Comparison of ENCODE assay signal across 20 cellular contexts in genomic region chr1:206101351-206101750, GRCh38. TPM values are rescaled to one million over a fixed set of nuclear protein-coding genes. Genes with fewer than 3 reads are reported as not detected.
DNase-seq lines count a peak whose midpoint lies in the region; ATAC-seq and TF ChIP-seq lines count a peak whose summit lies in the region.
"Had no signal": no experiment of that assay in that cellular context is flagged by ENCODE, and none has a peak within 500 bp of the region (broad histone marks: within the 10 kb centered on the region; RNA-seq: fewer than 3 reads in every experiment).

No MANE protein-coding gene starts in this region.

- POLR2A ChIA-PET in MCF 10A (lab: Yijun Ruan, JAX), result interaction anchor here (1.4 kb wide), 1 partner anchor 100 kb away, joined by 3 read pairs; no protein-coding TSS in a partner anchor

- no peaks in the 10 kb centered on the region for H3K27me3 ChIP-seq in mammary epithelial cell (ENCODE audit: insufficient read depth, low read length)
- H3K27me3 ChIP-seq in endodermal cell (ENCODE audit: control insufficient read depth, insufficient read depth, low read length, poor library complexity, severe bottlenecking), result no peaks in the 10 kb centered on the region
- H3K27me3 ChIP-seq: BLaER1 had no signal

- CTCF ChIA-PET in mammary epithelial cell (lab: Charles Lee; ENCODE audit: low non-redundant PET), result no interaction called here
- CTCF ChIA-PET in MCF 10A (lab: Yijun Ruan, JAX), result interaction anchor here (2.1 to 26.9 kb wide), 4 partner anchors 9 to 119 kb away, joined by 9 to 517 read pairs (median 190); no protein-coding TSS in a partner anchor

- DNase-seq in mammary epithelial cell (no peak), MCF 10A (ENCODE audit: unreplicated experiment) (no peak), T-helper 17 cell (no peak), endodermal cell (no peak), NOMO-1 treated with dmso at 0.1 percent for 144 hours (lab: John Stamatoyannopoulos, UW; ENCODE audit: unreplicated experiment) (no peak), SK-N-DZ (ENCODE audit: low spot score) (no peak)
- DNase-seq: 8988T; Calu3; CD8-positive, alpha-beta T cell; DMS79 treated with DMSO at 0.1 percent for 48 hours; GF-D8; HCEC 1CT; HFFc6 had no signal

- BruUV-seq in mammary epithelial cell (replicated peaks; lab: Mats Ljungman, UMichigan) (no TSS peak), MCF 10A (replicated peaks; lab: Mats Ljungman, UMichigan) (no TSS peak)

- H3K36me3 ChIP-seq in mammary epithelial cell (ENCODE audit: insufficient read depth, low read length), result no peaks in the 10 kb centered on the region
- no peaks in the 10 kb centered on the region for H3K36me3 ChIP-seq in endodermal cell (ENCODE audit: control insufficient read depth, insufficient read depth, low read length)
- H3K36me3 ChIP-seq: BLaER1 had no signal

- no peak overlapping the region for H2AFZ ChIP-seq in mammary epithelial cell (ENCODE audit: low read depth, low read length)

- in situ Hi-C loops in mammary epithelial cell (cut with MboI; ENCODE audit: low sequenced_read_pairs in 2 of 2), result loop anchor here (5.0 to 25.0 kb wide), 4 partner anchors 74 to 314 kb away; partner anchors contain the start of gene RAB29 (in 1 of the 2)

- peaks cover 5% of the 10 kb centered on the region for H3K4me1 ChIP-seq in mammary epithelial cell (ENCODE audit: insufficient read depth, low read length)
- H3K4me1 ChIP-seq in endodermal cell (ENCODE audit: control insufficient read depth, insufficient read depth, low read length), result no peaks in the 10 kb centered on the region

- no peaks in the 10 kb centered on the region for H3K79me2 ChIP-seq in mammary epithelial cell (ENCODE audit: insufficient read depth, low read length)

- H3K9ac ChIP-seq in mammary epithelial cell (ENCODE audit: insufficient read depth, low read length) (no peak overlapping the region), endodermal cell (ENCODE audit: extremely low read depth, low read length, poor library complexity, severe bottlenecking) (no peak overlapping the region)
- H3K9ac ChIP-seq: BLaER1 had no signal

- H3K27me3 Mint-ChIP-seq in MCF 10A (ENCODE audit: insufficient read depth, unreplicated experiment) (peaks cover 38% of the 10 kb centered on the region), T-helper 17 cell (peaks cover 36% of the 10 kb centered on the region), endodermal cell (ENCODE audit: insufficient read depth) (no peaks in the 10 kb centered on the region)
- H3K27me3 Mint-ChIP-seq in stimulated activated memory B cell treated with anti-CD40 and anti-IgM and Interleukin-4, amounts not matched to agents 10 μg/mL and 1 μg/mL and 100 μg/mL, for 72 hours, result no peaks in the 10 kb centered on the region
- H3K27me3 Mint-ChIP-seq: IgD-negative memory B cell had no signal

- H3K9me3 Mint-ChIP-seq in MCF 10A (ENCODE audit: unreplicated experiment), result no peaks in the 10 kb centered on the region
- H3K9me3 Mint-ChIP-seq in endodermal cell, result no peaks in the 10 kb centered on the region
- no peaks in the 10 kb centered on the region for H3K9me3 Mint-ChIP-seq in stimulated activated memory B cell treated with anti-CD40 and anti-IgM and Interleukin-4, amounts not matched to agents 10 μg/mL and 1 μg/mL and 100 μg/mL, for 72 hours
- H3K9me3 Mint-ChIP-seq: CD8-positive, alpha-beta T cell; HFFc6; IgD-negative memory B cell had no signal

- no peaks in the 10 kb centered on the region for H3K36me3 Mint-ChIP-seq in MCF 10A (ENCODE audit: insufficient read depth, unreplicated experiment)
- H3K36me3 Mint-ChIP-seq in T-helper 17 cell (ENCODE audit: low read depth), result peaks cover 9% of the 10 kb centered on the region
- H3K36me3 Mint-ChIP-seq in endodermal cell (ENCODE audit: low read depth), result no peaks in the 10 kb centered on the region
- H3K36me3 Mint-ChIP-seq in stimulated activated memory B cell treated with anti-CD40 and anti-IgM and Interleukin-4, amounts not matched to agents 10 μg/mL and 1 μg/mL and 100 μg/mL, for 72 hours, result peaks cover 31% of the 10 kb centered on the region
- H3K36me3 Mint-ChIP-seq: CD8-positive, alpha-beta T cell had no signal

- H3K4me2 ChIP-seq in mammary epithelial cell (ENCODE audit: insufficient read depth, low read depth, low read length), result no peak overlapping the region

- H3K9me3 ChIP-seq in mammary epithelial cell (replicated peaks; ENCODE audit: insufficient read depth, low read length), result no peaks in the 10 kb centered on the region
- no peaks in the 10 kb centered on the region for H3K9me3 ChIP-seq in T-helper 17 cell (ENCODE audit: control insufficient read depth, low read length, poor library complexity, severe bottlenecking)
- H3K9me3 ChIP-seq in endodermal cell (ENCODE audit: control insufficient read depth, low read length), result no peaks in the 10 kb centered on the region
- H3K9me3 ChIP-seq: BLaER1 had no signal

- H3K4me3 Mint-ChIP-seq in MCF 10A (ENCODE audit: unreplicated experiment) (no peak overlapping the region), T-helper 17 cell (no peak overlapping the region), endodermal cell (no peak overlapping the region)
- H3K4me3 Mint-ChIP-seq in stimulated activated memory B cell treated with anti-CD40 and anti-IgM and Interleukin-4, amounts not matched to agents 10 μg/mL and 1 μg/mL and 100 μg/mL, for 72 hours, result no peak overlapping the region
- H3K4me3 Mint-ChIP-seq: CD8-positive, alpha-beta T cell; HFFc6; IgD-negative memory B cell had no signal

- H3K4me3 ChIP-seq in mammary epithelial cell (replicated peaks in 1 of 3; ENCODE audit: insufficient read depth in 1 of 3, low read depth in 2 of 3, low read length in 3 of 3) (no peak overlapping the region), endodermal cell (ENCODE audit: low read length) (no peak overlapping the region)
- H3K4me3 ChIP-seq: BLaER1 had no signal

- intact Hi-C loops in mammary epithelial cell (cut with micrococcal nuclease) (no loop called here), MCF 10A (cut with micrococcal nuclease) (no loop called here)

- H4K20me1 ChIP-seq in mammary epithelial cell (ENCODE audit: insufficient read depth, low read length), result no peaks in the 10 kb centered on the region
- H4K20me1 ChIP-seq: BLaER1 had no signal

- H3K27ac ChIP-seq in mammary epithelial cell (ENCODE audit: insufficient read depth, low read depth, low read length) (no peak overlapping the region), endodermal cell (ENCODE audit: low read depth, low read length) (no peak overlapping the region)
- H3K27ac ChIP-seq: BLaER1 had no signal

- WGBS in mammary epithelial cell (ENCODE audit: low coverage, missing lambda C conversion rate), result 25% methylated on average over 3 of the region's 3 CpGs
- 93% methylated on average over 3 of the region's 3 CpGs for WGBS in endodermal cell (ENCODE audit: insufficient coverage in 1 of 2, insufficient read length in 1 of 2), 2 experiments

- H3K4me1 Mint-ChIP-seq in MCF 10A (ENCODE audit: insufficient read depth, unreplicated experiment) (peaks cover 2% of the 10 kb centered on the region), T-helper 17 cell (peaks cover 24% of the 10 kb centered on the region), endodermal cell (peaks cover 17% of the 10 kb centered on the region)
- peaks cover 30% of the 10 kb centered on the region for H3K4me1 Mint-ChIP-seq in stimulated activated memory B cell treated with anti-CD40 and anti-IgM and Interleukin-4, amounts not matched to agents 10 μg/mL and 1 μg/mL and 100 μg/mL, for 72 hours

- peak; percentile 10 to 14 for TF ChIP-seq CTCF in mammary epithelial cell (conservative IDR thresholded peaks at IDR 0.05 in 1 of 2, IDR thresholded peaks at IDR 0.05 in 1 of 2; ENCODE audit: extremely low read depth in 1 of 2, insufficient read depth in 1 of 2, low read depth in 1 of 2, low read length in 2 of 2)
- no peak for TF ChIP-seq CTCF in MCF 10A (IDR thresholded peaks at IDR 0.05; ENCODE audit: unreplicated experiment)
- peak; percentile 56 for TF ChIP-seq CTCF in endodermal cell (conservative IDR thresholded peaks at IDR 0.05)

- dilution Hi-C loops in mammary epithelial cell (cut with HindIII; ENCODE audit: low sequenced_read_pairs), result loop anchor here (5.0 to 25.0 kb wide), 2 partner anchors 34 to 189 kb away; no protein-coding TSS in a partner anchor

- H3K27ac Mint-ChIP-seq in MCF 10A (ENCODE audit: low read depth, unreplicated experiment) (no peak overlapping the region), T-helper 17 cell (peak overlapping the region; percentile 14), endodermal cell (no peak overlapping the region)
- peak overlapping the region; percentile 71 for H3K27ac Mint-ChIP-seq in stimulated activated memory B cell treated with anti-CD40 and anti-IgM and Interleukin-4, amounts not matched to agents 10 μg/mL and 1 μg/mL and 100 μg/mL, for 72 hours
- H3K27ac Mint-ChIP-seq: CD8-positive, alpha-beta T cell; HFFc6 had no signal

- no peak for ATAC-seq in T-helper 17 cell
- ATAC-seq in stimulated activated memory B cell treated with anti-CD40 and anti-IgM and Interleukin-4, amounts not matched to agents 10 μg/mL and 1 μg/mL and 100 μg/mL, for 72 hours, result no peak
- ATAC-seq in HG02763 (IDR thresholded peaks at IDR 0.05; ENCODE audit: unreplicated experiment), result no peak
- ATAC-seq: CD8-positive, alpha-beta T cell had no signal

RNA-seq across cellular contexts. Expression of gene AVPR1B, which starts 15.8 kb away (rescaled TPM):
- total RNA-seq in mammary epithelial cell (not detected), MCF 10A (2022) (not detected in 2 replicates), T-helper 17 cell (not detected), endodermal cell (under 1 TPM in 1 of 2 donors, not detected in 1; 0.11 TPM)
- polyA plus RNA-seq in mammary epithelial cell, result not detected
- polyA minus RNA-seq in mammary epithelial cell, result not detected
- polyA plus RNA-seq in endodermal cell (2013, experiment 1 of 2), result not detected
- not detected for polyA plus RNA-seq in endodermal cell (2013, experiment 2 of 2)
- polyA plus RNA-seq in SK-N-DZ (2014; cell fraction: cytosol; rRNA removed), result not detected in 2 replicates
- not detected in 2 replicates for polyA plus RNA-seq in SK-N-DZ (2014; cell fraction: nucleus; rRNA removed)
- total RNA-seq: A673; Calu3; CD8-positive, alpha-beta T cell; H4; HFFc6 had no signal
- polyA plus RNA-seq: AG04450, IgD-negative memory B cell had no signal

RNA-seq across cellular contexts. Expression of gene RHEX, which starts 48.4 kb away (rescaled TPM):
- total RNA-seq in mammary epithelial cell, result not detected
- polyA plus RNA-seq in mammary epithelial cell, result not detected
- polyA minus RNA-seq in mammary epithelial cell, result not detected
- not detected in 2 replicates for total RNA-seq in MCF 10A (2022)
- total RNA-seq in T-helper 17 cell, result under 1 TPM in 1 of 2 donors, not detected in 1; 0.50 TPM
- not detected for total RNA-seq in endodermal cell
- polyA plus RNA-seq in endodermal cell (2013, experiment 1 of 2), result 0.71 TPM
- 1.2 TPM for polyA plus RNA-seq in endodermal cell (2013, experiment 2 of 2)
- not detected in 2 replicates for polyA plus RNA-seq in SK-N-DZ (2014; cell fraction: cytosol; rRNA removed)
- polyA plus RNA-seq in SK-N-DZ (2014; cell fraction: nucleus; rRNA removed), result not detected in 2 replicates
- total RNA-seq: A673; CD8-positive, alpha-beta T cell; H4; HFFc6 had no signal
- polyA plus RNA-seq: AG04450 had no signal

Comparison
In these comparisons a context has a peak if more than half of its experiments do, and no peak if none do; other contexts are left out.
1. H3K27ac Mint-ChIP-seq: peak in T-helper 17 cell (single experiment) and stimulated activated memory B cell treated with anti-CD40 and anti-IgM and Interleukin-4, amounts not matched to agents 10 μg/mL and 1 μg/mL and 100 μg/mL, for 72 hours (single experiment); none in MCF 10A (single experiment) and endodermal cell (single experiment).